8 cellular contexts compared by ENCODE assay signal in genomic region chr16:81711609-81712329, GRCh38.
DNase-seq lines count a peak whose midpoint lies in the region; ATAC-seq and TF ChIP-seq lines count a peak whose summit lies in the region.

No MANE protein-coding gene starts in this region.

- ATAC-seq in GM18498 (IDR thresholded peaks at IDR 0.05; ENCODE audit: unreplicated experiment) (no peak), HG02610 (IDR thresholded peaks at IDR 0.05; ENCODE audit: unreplicated experiment) (no peak)

- in situ Hi-C loops in astrocyte of the cerebellum (cut with HindIII; ENCODE audit: low sequenced_read_pairs): no loop called here

- peak overlapping the region; percentile 32; the same call in 1 of the 2 replicates for H3K9ac ChIP-seq in HUES48 (ENCODE audit: low read depth, low read length)

- H3K27ac ChIP-seq in HUES48 (ENCODE audit: low read depth, low read length): peak overlapping the region; percentile 78

- no peaks in the 10 kb centered on the region for H3K9me3 ChIP-seq in HUES48 (ENCODE audit: control insufficient read depth, insufficient read depth, low read length)

- no peaks in the 10 kb centered on the region for H3K27me3 ChIP-seq in HUES48 (ENCODE audit: control insufficient read depth, insufficient read depth, low read length)

- H3K4me3 ChIP-seq in HUES48 (ENCODE audit: low read depth, low read length) (no peak overlapping the region), astrocyte of the cerebellum (ENCODE audit: low read depth, low read length) (no peak overlapping the region)

- H3K4me1 ChIP-seq in HUES48 (ENCODE audit: control insufficient read depth, insufficient read depth, low read length): peaks cover 40% of the 10 kb centered on the region

- DNase-seq in AG08395 (ENCODE audit: low spot score): peak; percentile 92
- DNase-seq in astrocyte of the cerebellum (ENCODE audit: low read depth): peak; percentile 93
- peak; percentile 59 for DNase-seq in kidney tubule cell (ENCODE audit: low spot score)
- DNase-seq in stimulated activated CD4-positive, alpha-beta T cell treated with anti-CD3 and anti-CD28 coated beads, Interleukin-1b, Interleukin-23, amount 100 ng/mL, for 48 hours: no peak
- no peak for DNase-seq in activated CD8-positive, alpha-beta memory T cell treated with anti-CD3 and anti-CD28 coated beads, Interleukin-2, amount 50 U/mL, for 48 hours

- peak; percentile 9 for TF ChIP-seq CTCF in astrocyte of the cerebellum (IDR thresholded peaks at IDR 0.05; ENCODE audit: low read depth, low read length, missing control alignments)

- H3K36me3 ChIP-seq in HUES48 (ENCODE audit: control insufficient read depth, insufficient read depth, low read length): peaks cover 25% of the 10 kb centered on the region

Comparison
In these comparisons a context has a peak if more than half of its experiments do, and no peak if none do; other contexts are left out.
1. DNase-seq: peak in AG08395 (single experiment), astrocyte of the cerebellum (single experiment) and kidney tubule cell (single experiment); none in stimulated activated CD4-positive, alpha-beta T cell treated with anti-CD3 and anti-CD28 coated beads, Interleukin-1b, Interleukin-23, amount 100 ng/mL, for 48 hours (single experiment) and activated CD8-positive, alpha-beta memory T cell treated with anti-CD3 and anti-CD28 coated beads, Interleukin-2, amount 50 U/mL, for 48 hours (single experiment).